ENCODE assay signal across 13 cellular contexts in the genomic region with DNA sequence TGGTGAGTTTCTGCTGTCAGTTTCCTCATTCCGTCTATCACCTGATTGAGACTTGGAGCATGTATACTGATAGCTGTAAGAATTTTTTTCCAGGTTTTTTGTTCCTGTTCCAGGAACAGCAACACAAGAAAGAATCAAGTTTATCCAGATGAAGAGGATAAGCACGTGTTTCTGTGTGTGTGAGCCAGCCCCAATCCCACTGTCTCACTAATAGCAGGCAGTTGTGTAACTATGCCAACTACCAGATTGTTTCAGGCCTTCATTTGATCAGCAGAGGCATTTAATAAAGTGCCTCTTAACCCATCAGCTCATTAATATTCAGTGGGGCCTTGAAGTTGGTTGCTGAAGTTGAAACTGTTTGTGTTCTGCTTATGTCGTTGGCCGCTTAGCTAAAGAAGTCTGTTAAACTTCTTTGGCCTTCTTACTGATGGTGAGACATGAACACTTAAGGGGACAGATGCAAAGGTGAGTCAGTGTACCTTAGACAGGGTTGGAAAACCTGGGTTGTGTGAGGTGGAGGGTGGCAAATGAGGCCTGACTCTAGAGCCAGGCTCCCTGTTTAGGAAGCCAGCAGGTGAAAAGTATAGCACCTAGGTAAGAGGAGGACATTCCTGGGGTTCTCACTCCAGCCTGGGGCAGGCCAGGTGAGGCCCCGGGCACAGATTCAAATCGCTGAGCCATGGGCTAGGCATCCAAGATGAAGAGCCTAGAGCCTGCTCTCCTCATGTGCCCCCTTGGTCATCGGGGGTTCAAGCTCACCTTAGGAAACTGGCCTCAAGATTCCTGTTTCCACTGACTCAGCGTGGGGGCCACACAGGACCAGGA. TPM values are rescaled to one million over a fixed set of nuclear protein-coding genes. Genes with fewer than 3 reads are reported as not detected.
DNase-seq lines count a peak whose midpoint lies in the region; ATAC-seq, FAIRE-seq and TF ChIP-seq lines count a peak whose summit lies in the region.
"Had no signal": no experiment of that assay in that cellular context is flagged by ENCODE, and none has a peak within 500 bp of the region (broad histone marks: within the 10 kb centered on the region; RNA-seq: fewer than 3 reads in every experiment).

No MANE protein-coding gene starts in this region.

- no peaks in the 10 kb centered on the region for H3K9me2 ChIP-seq in Karpas-422 (replicated peaks; ENCODE audit: insufficient read depth, low read length)

- DNase-seq in AG08395 (ENCODE audit: low spot score), result peak; percentile 41
- DNase-seq in Karpas-422, result no peak
- DNase-seq in GM12878 (ENCODE audit: low read depth, low spot score), result no peak
- DNase-seq in mucosa of gallbladder (ENCODE audit: low spot score), result peak; percentile 19
- DNase-seq in Kasumi-1 (lab: John Stamatoyannopoulos, UW), result no peak
- no peak for DNase-seq in stimulated activated CD4-positive, alpha-beta T cell treated with anti-CD3 and anti-CD28 coated beads, Interleukin-2, amount 100 ng/mL, for 48 hours
- DNase-seq in globus pallidus (ENCODE audit: low spot score), result no peak
- DNase-seq: activated gamma-delta T cell, NCI-H524 had no signal

- H3K79me2 ChIP-seq in Karpas-422 (ENCODE audit: low read length) (peaks cover 93% of the 10 kb centered on the region), GM12878 (ENCODE audit: control insufficient read depth, insufficient read depth, low read length) (peaks cover 60% of the 10 kb centered on the region)

- no peak for TF ChIP-seq RAD21 in GM12878 (IDR thresholded peaks at IDR 0.05; ENCODE audit: insufficient read depth, low read depth, low read length)

- no peak for TF ChIP-seq CTCF in GM12878 (IDR thresholded peaks at IDR 0.05 in 2 of 3, conservative IDR thresholded peaks at IDR 0.05 in 1 of 3; ENCODE audit: control insufficient read depth in 2 of 3, extremely low read depth in 1 of 3, insufficient read depth in 1 of 3, low read depth in 3 of 3, low read length in 3 of 3)

- TF ChIP-seq EP300 in GM12878 (IDR thresholded peaks at IDR 0.05; ENCODE audit: borderline replicate concordance in 1 of 2, control insufficient read depth in 1 of 2, low read depth in 2 of 2, low read length in 2 of 2), result no peak

- SMC1A ChIA-PET in GM12878 (lab: Charles Lee; ENCODE audit: uncharacterized antibody, unreplicated experiment), result interaction anchor here (1.3 to 4.8 kb wide), 9 partner anchors 8 to 156 kb away, joined by 3 to 29 read pairs (median 4); no protein-coding TSS in a partner anchor

- 36% methylated on average over 8 of the region's 8 CpGs for WGBS in GM12878 (ENCODE audit: insufficient coverage, insufficient replicate concordance, low lambda C conversion rate, missing lambda C conversion rate)

- H3K4me1 ChIP-seq in Karpas-422 (ENCODE audit: low read length), result peaks cover 78% of the 10 kb centered on the region
- peaks cover 38% of the 10 kb centered on the region for H3K4me1 ChIP-seq in GM12878 (ENCODE audit: control insufficient read depth, insufficient read depth, low read length)

- POLR2A ChIA-PET in GM12878 (lab: Charles Lee), result interaction anchor here (0.6 to 2.6 kb wide), 6 partner anchors 8 to 112 kb away, joined by 3 to 19 read pairs (median 5); no protein-coding TSS in a partner anchor

- intact Hi-C loops in GM12878 (cut with micrococcal nuclease; ENCODE audit: unreplicated experiment), result loop anchor here (2.0 kb wide), 1 partner anchor 280 kb away; no protein-coding TSS in a partner anchor

- BruUV-seq in GM12878 (replicated peaks; lab: Mats Ljungman, UMichigan), result no TSS peak

- no peaks in the 10 kb centered on the region for H3K9me3 ChIP-seq in Karpas-422 (ENCODE audit: low read length)
- no peaks in the 10 kb centered on the region; the same call in 2 of the 3 replicates for H3K9me3 ChIP-seq in GM12878 (replicated peaks; ENCODE audit: control insufficient read depth, insufficient read depth, low read length)

- H3K4me3 ChIP-seq in Karpas-422 (ENCODE audit: low read length), result no peak overlapping the region
- peak overlapping the region; percentile 92; the same call in 1 of the 2 replicates for H3K4me3 ChIP-seq in GM12878
- H3K4me3 ChIP-seq: BLaER1 treated with 17β-estradiol and CSF1 and Interleukin-3, amounts not matched to agents 10 nM and 100 nM had no signal

- H3K36me3 ChIP-seq in Karpas-422 (ENCODE audit: insufficient read depth, low read length) (peaks cover 12% of the 10 kb centered on the region; the same call in 1 of the 2 replicates), GM12878 (ENCODE audit: control insufficient read depth in 2 of 2, insufficient read depth in 2 of 2, low read length in 1 of 2) (peaks cover 0 to 5% of the 10 kb centered on the region in 2 experiments; a peak in 1 of 4 replicates)

- TF ChIP-seq POLR2A in GM12878 (IDR thresholded peaks at IDR 0.05; ENCODE audit: low read depth, low read length), result no peak

- H3K9ac ChIP-seq in Karpas-422 (ENCODE audit: low read length) (0 out of 2 replicates have a peak overlapping the region, but pooled peaks have one; percentile 9), GM12878 (ENCODE audit: control insufficient read depth, insufficient read depth, low read length) (peak overlapping the region; percentile 16)
- H3K9ac ChIP-seq: KMS-11 had no signal

- RAD21 ChIA-PET in GM12878 (lab: Charles Lee; ENCODE audit: unreplicated experiment), result interaction anchor here (0.6 to 3.1 kb wide), 4 partner anchors 8 to 110 kb away, joined by 3 to 12 read pairs (median 6); no protein-coding TSS in a partner anchor

- ATAC-seq in GM12878 (no peak), GM19324 (IDR thresholded peaks at IDR 0.05; ENCODE audit: low FRiP score, unreplicated experiment) (no peak)

- H2AFZ ChIP-seq in Karpas-422 (ENCODE audit: low read length) (no peak overlapping the region), GM12878 (ENCODE audit: control insufficient read depth, low read depth, low read length) (no peak overlapping the region)

- CTCF ChIA-PET in GM12878 (lab: Yijun Ruan, JAX), result interaction anchor here (0.7 to 2.6 kb wide), 7 partner anchors 9 to 428 kb away, joined by 3 to 14 read pairs (median 3); no protein-coding TSS in a partner anchor

- no peak for FAIRE-seq in GM12878 (lab: Jason Lieb, UNC)
- FAIRE-seq: islet of Langerhans had no signal

- in situ Hi-C loops in GM12878 (cut with MboI), result no loop called here

- H3K4me2 ChIP-seq in Karpas-422 (ENCODE audit: low read depth, low read length, poor library complexity, severe bottlenecking) (peak overlapping the region; percentile 84), GM12878 (ENCODE audit: control insufficient read depth, insufficient read depth) (peak overlapping the region; percentile 82)
- H3K4me2 ChIP-seq: KMS-11 had no signal

- no peaks in the 10 kb centered on the region for H3K27me3 ChIP-seq in Karpas-422 (ENCODE audit: low read length)
- H3K27me3 ChIP-seq in GM12878 (replicated peaks in 1 of 2; ENCODE audit: control insufficient read depth in 2 of 2, insufficient read depth in 2 of 2, low read length in 1 of 2), result no peaks in the 10 kb centered on the region

- peaks cover 4% of the 10 kb centered on the region; the same call in 1 of the 2 replicates for H4K20me1 ChIP-seq in Karpas-422 (ENCODE audit: insufficient read depth, low read depth, low read length)
- no peaks in the 10 kb centered on the region for H4K20me1 ChIP-seq in GM12878 (ENCODE audit: control insufficient read depth, insufficient read depth)

- peak overlapping the region; percentile 80 for H3K27ac ChIP-seq in Karpas-422 (ENCODE audit: low read length)
- H3K27ac ChIP-seq in GM12878 (ENCODE audit: control insufficient read depth, insufficient read depth), result peak overlapping the region; percentile 72
- H3K27ac ChIP-seq: BLaER1 treated with 17β-estradiol and CSF1 and Interleukin-3, amounts not matched to agents 10 nM and 100 nM; KMS-11 had no signal

RNA-seq across cellular contexts. Expression of gene ANKRD13A, which starts 3.7 kb away (rescaled TPM):
- total RNA-seq in Karpas-422 (2014; rRNA removed; shearing (Covaris generic); ENCODE audit: low replicate concordance), result 277 and 337 TPM in 2 replicates
- 186 and 192 TPM in 2 replicates for total RNA-seq in GM12878 (2013; cell fraction: nucleolus; rRNA removed)
- total RNA-seq in GM12878 (2014; rRNA removed), result 90.1 and 93.4 TPM in 2 replicates
- 76.9 and 85.2 TPM in 2 replicates for total RNA-seq in GM12878 (2014; rRNA removed; fragmentation: Illumina TruSeq; extraction: Trizol)
- total RNA-seq in GM12878 (2021), result 78.8 and 81.4 TPM in 2 replicates
- 44.8 TPM for polyA plus RNA-seq in GM12878 (2011; ENCODE audit: low read depth)
- 82.8 and 110 TPM in 2 replicates for polyA plus RNA-seq in GM12878 (2011; rRNA removed)
- 76.6 and 102 TPM in 2 replicates for polyA plus RNA-seq in GM12878 (2011; cell fraction: cytosol; rRNA removed)
- 147 and 169 TPM in 2 replicates for polyA plus RNA-seq in GM12878 (2011; cell fraction: nucleus; rRNA removed)
- polyA plus RNA-seq in GM12878 (2012), result 53.4 and 59.4 TPM in 2 replicates
- 76.2 and 106 TPM in 2 replicates for polyA plus RNA-seq in GM12878 (2014; fragmentation: Illumina TruSeq; extraction: Trizol)
- 10 to 100 TPM; 10.2 to 18.2 TPM for polyA plus RNA-seq in GM12878 (2014; fragmentation: Nextera tagmentation; extraction: Ambion mirVana)
- polyA plus RNA-seq in GM12878 (2014; rRNA removed), result 75.2 and 89.1 TPM in 2 replicates
- polyA plus RNA-seq in GM12878 (2016; fragmentation: Nextera tagmentation; extraction: Ambion mirVana), result 10 to 100 TPM; 38.5 to 40.3 TPM
- polyA minus RNA-seq in GM12878 (2011; rRNA and poly(A)+ RNA removed), result 65.0 and 97.9 TPM in 2 replicates
- polyA minus RNA-seq in GM12878 (2011; cell fraction: cytosol; rRNA and poly(A)+ RNA removed), result 22.2 and 25.9 TPM in 2 replicates
- polyA minus RNA-seq in GM12878 (2011; cell fraction: nucleus; rRNA and poly(A)+ RNA removed), result 35.7 and 47.7 TPM in 2 replicates
- 54.3 TPM for total RNA-seq in mucosa of gallbladder

RNA-seq across cellular contexts. Expression of gene GIT2, which starts 6.7 kb away (rescaled TPM):
- 76.3 and 81.9 TPM in 2 replicates for total RNA-seq in Karpas-422 (2014; rRNA removed; shearing (Covaris generic); ENCODE audit: low replicate concordance)
- total RNA-seq in GM12878 (2013; cell fraction: nucleolus; rRNA removed), result 220 and 223 TPM in 2 replicates
- total RNA-seq in GM12878 (2014; rRNA removed) (34.0 and 34.3 TPM in 2 replicates), GM12878 (2014; rRNA removed; fragmentation: Illumina TruSeq; extraction: Trizol) (43.7 and 44.3 TPM in 2 replicates), GM12878 (2021) (44.1 and 45.5 TPM in 2 replicates), mucosa of gallbladder (43.6 TPM)
- polyA plus RNA-seq in GM12878 (2011; ENCODE audit: low read depth), result 24.2 TPM
- polyA plus RNA-seq in GM12878 (2011; rRNA removed) (44.1 and 47.7 TPM in 2 replicates), GM12878 (2014; fragmentation: Illumina TruSeq; extraction: Trizol) (47.3 and 55.8 TPM in 2 replicates), GM12878 (2014; fragmentation: Nextera tagmentation; extraction: Ambion mirVana) (1 to 10 TPM; 9.1 to 9.4 TPM), GM12878 (2014; rRNA removed) (42.0 and 43.3 TPM in 2 replicates), GM12878 (2016; fragmentation: Nextera tagmentation; extraction: Ambion mirVana) (10 to 100 TPM; 49.9 TPM)
- polyA plus RNA-seq in GM12878 (2011; cell fraction: cytosol; rRNA removed), result 34.4 and 36.4 TPM in 2 replicates
- 77.9 TPM in 2 replicates for polyA plus RNA-seq in GM12878 (2011; cell fraction: nucleus; rRNA removed)
- 28.0 and 33.4 TPM in 2 replicates for polyA plus RNA-seq in GM12878 (2012)
- polyA minus RNA-seq in GM12878 (2011; rRNA and poly(A)+ RNA removed), result 71.2 and 81.6 TPM in 2 replicates
- 11.9 and 25.9 TPM in 2 replicates for polyA minus RNA-seq in GM12878 (2011; cell fraction: cytosol; rRNA and poly(A)+ RNA removed)
- 57.8 and 95.2 TPM in 2 replicates for polyA minus RNA-seq in GM12878 (2011; cell fraction: nucleus; rRNA and poly(A)+ RNA removed)

RNA-seq across cellular contexts. Expression of gene C12orf76, which starts 45.4 kb away (rescaled TPM):
- total RNA-seq in Karpas-422 (2014; rRNA removed; shearing (Covaris generic); ENCODE audit: low replicate concordance), result 12.8 and 24.6 TPM in 2 replicates
- 26.2 TPM in 2 replicates for total RNA-seq in GM12878 (2013; cell fraction: nucleolus; rRNA removed)
- total RNA-seq in GM12878 (2014; rRNA removed) (10.1 and 12.2 TPM in 2 replicates), GM12878 (2014; rRNA removed; fragmentation: Illumina TruSeq; extraction: Trizol) (7.9 and 9.1 TPM in 2 replicates), GM12878 (2021) (9.3 and 11.1 TPM in 2 replicates), mucosa of gallbladder (21.2 TPM)
- polyA plus RNA-seq in GM12878 (2011; ENCODE audit: low read depth), result 10.2 TPM
- polyA plus RNA-seq in GM12878 (2011; rRNA removed) (20.4 and 27.4 TPM in 2 replicates), GM12878 (2014; fragmentation: Illumina TruSeq; extraction: Trizol) (8.8 and 14.0 TPM in 2 replicates), GM12878 (2014; fragmentation: Nextera tagmentation; extraction: Ambion mirVana) (1 to 10 TPM; 3.6 to 4.6 TPM), GM12878 (2014; rRNA removed) (12.1 and 13.7 TPM in 2 replicates), GM12878 (2016; fragmentation: Nextera tagmentation; extraction: Ambion mirVana) (10 to 100 TPM; 13.7 to 13.8 TPM)
- 17.2 and 18.4 TPM in 2 replicates for polyA plus RNA-seq in GM12878 (2011; cell fraction: cytosol; rRNA removed)
- polyA plus RNA-seq in GM12878 (2011; cell fraction: nucleus; rRNA removed), result 12.1 and 15.3 TPM in 2 replicates
- 15.5 and 19.8 TPM in 2 replicates for polyA plus RNA-seq in GM12878 (2012)
- 12.4 and 15.9 TPM in 2 replicates for polyA minus RNA-seq in GM12878 (2011; rRNA and poly(A)+ RNA removed)
- polyA minus RNA-seq in GM12878 (2011; cell fraction: cytosol; rRNA and poly(A)+ RNA removed), result 4.4 and 6.1 TPM in 2 replicates
- polyA minus RNA-seq in GM12878 (2011; cell fraction: nucleus; rRNA and poly(A)+ RNA removed), result 3.9 and 6.8 TPM in 2 replicates

Comparison
In these comparisons a context has a peak if more than half of its experiments do, and no peak if none do; other contexts are left out.
1. DNase-seq: peak in AG08395 (single experiment) and mucosa of gallbladder (single experiment); none in Karpas-422 (single experiment), GM12878 (single experiment), Kasumi-1 (0 of 2), stimulated activated CD4-positive, alpha-beta T cell treated with anti-CD3 and anti-CD28 coated beads, Interleukin-2, amount 100 ng/mL, for 48 hours (0 of 2) and globus pallidus (single experiment).